8 cellular contexts compared by ENCODE assay signal in the genomic region with DNA sequence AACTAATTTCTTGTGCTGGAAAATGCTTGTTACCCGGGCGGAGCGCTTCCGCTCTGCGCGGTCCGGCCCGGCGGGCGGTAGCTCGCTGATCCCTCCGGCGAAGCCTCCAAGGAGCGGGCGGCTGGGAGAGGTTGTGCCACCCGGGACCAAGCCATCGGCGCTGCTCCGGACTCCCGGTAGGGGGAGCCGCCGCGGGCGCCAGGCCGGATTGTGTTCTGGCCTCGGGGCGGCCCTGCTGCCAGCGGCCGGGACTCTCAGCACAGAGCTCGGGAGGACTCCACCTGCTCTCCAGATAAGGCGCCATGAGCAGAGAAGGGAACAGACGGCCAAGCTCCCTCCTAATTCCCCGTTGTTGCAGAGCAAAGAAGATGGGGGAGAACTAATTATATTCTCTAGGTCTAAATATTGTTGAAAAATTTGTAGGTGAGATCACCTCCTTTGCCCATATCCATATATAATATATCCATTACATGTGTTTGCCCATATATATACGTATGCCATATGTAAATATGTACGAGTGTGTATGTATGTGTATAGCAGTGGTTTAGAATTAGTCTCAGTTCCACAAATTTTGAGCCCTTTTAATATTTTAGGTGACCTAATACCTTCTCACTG. TPM values are rescaled to one million over a fixed set of nuclear protein-coding genes. Genes with fewer than 3 reads are reported as not detected.
DNase-seq lines count a peak whose midpoint lies in the region; ATAC-seq and TF ChIP-seq lines count a peak whose summit lies in the region.

No MANE protein-coding gene starts in this region.

- peaks cover 0 to 38% (median 11%) of the 10 kb centered on the region in 4 donors for H3K4me1 ChIP-seq in tibial nerve

- TF ChIP-seq POLR2A in tibial nerve (IDR thresholded peaks at IDR 0.05) = no peak

- peak; percentile 94 for TF ChIP-seq CTCF in AG04449 (IDR thresholded peaks at IDR 0.05; ENCODE audit: insufficient read depth, low read length, missing control alignments)
- TF ChIP-seq CTCF in GM12875 (IDR thresholded peaks at IDR 0.05; ENCODE audit: borderline replicate concordance, insufficient read depth, low read depth, low read length) = peak; percentile 76
- peak; percentile 53 to 82 (median 58) for TF ChIP-seq CTCF in tibial nerve (IDR thresholded peaks at IDR 0.05)

- H3K4me3 ChIP-seq in AG04449 (ENCODE audit: low read depth, low read length) (peak overlapping the region; percentile 43), GM12875 (ENCODE audit: low read depth, low read length) (no peak overlapping the region), tibial nerve (peak overlapping the region in 3 of 4 donors; percentile 4 to 32 (median 26))

- POLR2A ChIA-PET in AG04449 (lab: Yijun Ruan, JAX) = interaction anchor here (0.6 kb wide), 1 partner anchor 11 kb away, joined by 4 read pairs; no protein-coding TSS in a partner anchor

- no peaks in the 10 kb centered on the region for H3K36me3 ChIP-seq in tibial nerve

- H3K27ac ChIP-seq in tibial nerve = no peak overlapping the region

- no peak for TF ChIP-seq EP300 in tibial nerve (IDR thresholded peaks at IDR 0.05)

- peaks cover 0 to 99% of the 10 kb centered on the region in 2 donors for H3K27me3 ChIP-seq in tibial nerve

- H3K9me3 ChIP-seq in tibial nerve = no peaks in the 10 kb centered on the region

- CTCF ChIA-PET in AG04449 (lab: Yijun Ruan, JAX) = interaction anchor here (0.7 to 8.1 kb wide), 32 partner anchors 9 to 1175 kb away, joined by 3 to 133 read pairs (median 4); no protein-coding TSS in a partner anchor

- DNase-seq in AG04449 (ENCODE audit: low read depth, low spot score) (no peak), NCI-H82 treated with DMSO at 0.1 percent for 48 hours (lab: John Stamatoyannopoulos, UW; ENCODE audit: unreplicated experiment) (peak; percentile 47), cerebellum (ENCODE audit: low spot score) (peak; percentile 36), left lobe of liver (ENCODE audit: low spot score) (peak; percentile 74), tibial nerve (ENCODE audit: low spot score in 2 of 2) (peak in 1 of 2 donors; percentile 38), GM19240 (ENCODE audit: insufficient read length, low spot score) (no peak)

- 7 to 9% methylated on average over 24 to 35 of the region's 35 CpGs for WGBS in tibial nerve, 2 donors

- peak; percentile 91 for ATAC-seq in HG03139 (IDR thresholded peaks at IDR 0.05; ENCODE audit: unreplicated experiment)
- peak; percentile 98 for ATAC-seq in left lobe of liver

RNA-seq across cellular contexts. Expression of a gene that starts 13.8 kb away (rescaled TPM):
- 14.2 TPM for total RNA-seq in cerebellum
- total RNA-seq in left lobe of liver = 5.8 TPM
- total RNA-seq in tibial nerve = 10 to 100 TPM in 3 of 4 donors, 1 to 10 TPM in 1; 8.5 to 19.0 (median 12.0) TPM

Comparison
In these comparisons a context has a peak if more than half of its experiments do, and no peak if none do; other contexts are left out.
1. DNase-seq: peak in NCI-H82 treated with DMSO at 0.1 percent for 48 hours (single experiment), cerebellum (single experiment) and left lobe of liver (single experiment); none in AG04449 (single experiment) and GM19240 (single experiment).
2. Peak in every context shown above with its lines, with median percentiles within 50 percentile points of each other: CTCF ChIP-seq.